8 cellular contexts compared by ENCODE assay signal in genomic region chr1:158177705-158178450, GRCh38. TPM values are rescaled to one million over a fixed set of nuclear protein-coding genes. Genes with fewer than 3 reads are reported as not detected.
A peak's percentile ranks its signal among the peaks of the same experiment; 100 is the strongest.
DNase-seq lines count a peak whose midpoint lies in the region; ATAC-seq, FAIRE-seq and TF ChIP-seq lines count a peak whose summit lies in the region.

No MANE protein-coding gene starts in this region.

- WGBS in smooth muscle cell (ENCODE audit: low lambda C conversion rate), result 16% methylated on average over 17 of the region's 34 CpGs

- H3K79me2 ChIP-seq in smooth muscle cell (ENCODE audit: low read depth), result no peaks in the 10 kb centered on the region

- intact Hi-C loops in A673 (cut with micrococcal nuclease; ENCODE audit: unreplicated experiment) (no loop called here), left colon (cut with DNase I, micrococcal nuclease) (no loop called here)

- no peak overlapping the region for H3K27ac ChIP-seq in A673 (ENCODE audit: low read depth, low read length, poor library complexity, severe bottlenecking)
- no peak overlapping the region for H3K27ac ChIP-seq in SJCRH30
- no peak overlapping the region for H3K27ac ChIP-seq in smooth muscle cell (ENCODE audit: low read depth)

- H3K9ac ChIP-seq in smooth muscle cell (ENCODE audit: low read depth), result no peak overlapping the region

- CTCF ChIA-PET in A673 (lab: Charles Lee), result interaction anchor here (1.2 kb wide), 1 partner anchor 8 kb away, joined by 3 read pairs; no protein-coding TSS in a partner anchor

- BruUV-seq in A673 (replicated peaks; lab: Mats Ljungman, UMichigan), result no TSS peak

- TF ChIP-seq POLR2A in GM12891 (IDR thresholded peaks at IDR 0.05; ENCODE audit: low read depth, low read length), result no peak

- FAIRE-seq in D721Med (lab: Jason Lieb, UNC) (no peak), GM12891 (lab: Jason Lieb, UNC) (no peak)

- peak; percentile 96 for ATAC-seq in left colon

- peaks cover 10% of the 10 kb centered on the region for H3K27me3 ChIP-seq in A673 (replicated peaks; ENCODE audit: insufficient read depth, low read depth, low read length, poor library complexity)
- peaks cover 66% of the 10 kb centered on the region for H3K27me3 ChIP-seq in H7 (ENCODE audit: control insufficient read depth, insufficient read depth, low read length)
- H3K27me3 ChIP-seq in SJCRH30, result no peaks in the 10 kb centered on the region; the same call in 1 of the 2 replicates
- peaks cover 47% of the 10 kb centered on the region for H3K27me3 ChIP-seq in smooth muscle cell (ENCODE audit: low read depth)

- POLR2A ChIA-PET in A673 (lab: Charles Lee; ENCODE audit: low non-redundant PET), result interaction anchor here (0.7 kb wide), 1 partner anchor 1041 kb away, joined by 3 read pairs; no protein-coding TSS in a partner anchor

- no peaks in the 10 kb centered on the region for H3K9me3 ChIP-seq in A673 (ENCODE audit: low read depth, low read length, poor library complexity, severe bottlenecking)
- H3K9me3 ChIP-seq in SJCRH30 (replicated peaks), result no peaks in the 10 kb centered on the region
- H3K9me3 ChIP-seq in smooth muscle cell (replicated peaks; ENCODE audit: low read depth), result no peaks in the 10 kb centered on the region

- no peaks in the 10 kb centered on the region for H3K36me3 ChIP-seq in A673 (ENCODE audit: insufficient read depth, low read length, poor library complexity, severe bottlenecking)
- no peaks in the 10 kb centered on the region for H3K36me3 ChIP-seq in H7 (replicated peaks; ENCODE audit: control insufficient read depth, insufficient read depth, low read length)
- H3K36me3 ChIP-seq in SJCRH30, result no peaks in the 10 kb centered on the region
- H3K36me3 ChIP-seq in smooth muscle cell (ENCODE audit: low read depth), result no peaks in the 10 kb centered on the region

- no peaks in the 10 kb centered on the region for H3F3A ChIP-seq in smooth muscle cell (ENCODE audit: low read depth)

- no peaks in the 10 kb centered on the region for H4K20me1 ChIP-seq in smooth muscle cell (ENCODE audit: low read depth)

- H3K4me2 ChIP-seq in smooth muscle cell, result peak overlapping the region; percentile 65

- H3K4me1 ChIP-seq in A673 (ENCODE audit: insufficient read depth, low read length, poor library complexity, severe bottlenecking), result peaks cover 5% of the 10 kb centered on the region
- no peaks in the 10 kb centered on the region for H3K4me1 ChIP-seq in SJCRH30
- peaks cover 4% of the 10 kb centered on the region for H3K4me1 ChIP-seq in smooth muscle cell (ENCODE audit: low read depth)

- H3K4me3 ChIP-seq in A673 (ENCODE audit: low read depth, low read length, poor library complexity, severe bottlenecking), result peak overlapping the region; percentile 24
- peak overlapping the region; percentile 29 for H3K4me3 ChIP-seq in H7 (ENCODE audit: insufficient read depth, low read depth, low read length)
- H3K4me3 ChIP-seq in SJCRH30, result peak overlapping the region; percentile 45
- peak overlapping the region; percentile 39 for H3K4me3 ChIP-seq in smooth muscle cell

- TF ChIP-seq CTCF in A673 (conservative IDR thresholded peaks at IDR 0.05; ENCODE audit: low read depth, low read length), result no peak
- TF ChIP-seq CTCF in smooth muscle cell (IDR thresholded peaks at IDR 0.05; ENCODE audit: borderline replicate concordance, insufficient read depth, poor library complexity, severe bottlenecking), result no peak
- TF ChIP-seq CTCF in D721Med (IDR thresholded peaks at IDR 0.05; ENCODE audit: insufficient read depth, missing control alignments), result no peak

- DNase-seq in A673 (ENCODE audit: low spot score), result peak; percentile 78
- DNase-seq in H7, result peak; percentile 92
- DNase-seq in SJCRH30, result peak; percentile 90 to 91
- DNase-seq in dedifferentiated amniotic fluid mesenchymal stem cell (ENCODE audit: extremely low spot score), result peak; percentile 28
- peak; percentile 96 to 97 for DNase-seq in left colon
- peak; percentile 53 for DNase-seq in smooth muscle cell (lab: John Stamatoyannopoulos, UW; ENCODE audit: unreplicated experiment)
- DNase-seq in D721Med (ENCODE audit: insufficient read length, low spot score), result no peak
- no peak for DNase-seq in GM12891 (ENCODE audit: insufficient read length, low spot score)

- peak overlapping the region; percentile 62 for H2AFZ ChIP-seq in smooth muscle cell (ENCODE audit: low read depth)

TF ChIP-seq in GM12891, 5 proteins besides CTCF, POLR2A, EP300 and RAD21:
- TF ChIP-seq POU2F2 (IDR thresholded peaks at IDR 0.05; ENCODE audit: low read depth, low read length) (no peak), POLR2AphosphoS5 (IDR thresholded peaks at IDR 0.05; ENCODE audit: low read depth, low read length) (no peak), SPI1 (IDR thresholded peaks at IDR 0.05; ENCODE audit: low read depth, low read length) (no peak), TAF1 (IDR thresholded peaks at IDR 0.05; ENCODE audit: low read depth, low read length) (no peak), PAX5 (IDR thresholded peaks at IDR 0.05; ENCODE audit: insufficient read depth, low read length, severe bottlenecking) (no peak)

RNA-seq across cellular contexts. Expression of gene CD1D, which starts 2.8 kb away (rescaled TPM):
- total RNA-seq in A673 (2021) (0.79 and 1.3 TPM in 2 replicates), left colon (1 to 10 TPM; 6.5 to 8.2 TPM), smooth muscle cell (2.2 and 2.7 TPM in 2 replicates)
- 5.9 and 6.4 TPM in 2 replicates for total RNA-seq in H7 (2014; rRNA removed; shearing (Covaris generic))
- not detected in 2 replicates for total RNA-seq in SJCRH30 (2014; rRNA removed; shearing (Covaris generic))
- 3.3 and 3.5 TPM in 2 replicates for polyA plus RNA-seq in smooth muscle cell
- polyA plus RNA-seq in GM12891 (2012; ENCODE audit: low read depth, missing spikeins), result 1.8 TPM

Comparison
In these comparisons a context has a peak if more than half of its experiments do, and no peak if none do; other contexts are left out.
1. DNase-seq: peak in A673 (single experiment), H7 (single experiment), SJCRH30 (2 of 2), dedifferentiated amniotic fluid mesenchymal stem cell (single experiment), left colon (2 of 2) and smooth muscle cell (single experiment); none in D721Med (single experiment) and GM12891 (single experiment).
2. Peak in every context shown above with its lines, with median percentiles within 50 percentile points of each other: H3K4me3 ChIP-seq.